ENCODE assay signal across 8 cellular contexts in the genomic region with DNA sequence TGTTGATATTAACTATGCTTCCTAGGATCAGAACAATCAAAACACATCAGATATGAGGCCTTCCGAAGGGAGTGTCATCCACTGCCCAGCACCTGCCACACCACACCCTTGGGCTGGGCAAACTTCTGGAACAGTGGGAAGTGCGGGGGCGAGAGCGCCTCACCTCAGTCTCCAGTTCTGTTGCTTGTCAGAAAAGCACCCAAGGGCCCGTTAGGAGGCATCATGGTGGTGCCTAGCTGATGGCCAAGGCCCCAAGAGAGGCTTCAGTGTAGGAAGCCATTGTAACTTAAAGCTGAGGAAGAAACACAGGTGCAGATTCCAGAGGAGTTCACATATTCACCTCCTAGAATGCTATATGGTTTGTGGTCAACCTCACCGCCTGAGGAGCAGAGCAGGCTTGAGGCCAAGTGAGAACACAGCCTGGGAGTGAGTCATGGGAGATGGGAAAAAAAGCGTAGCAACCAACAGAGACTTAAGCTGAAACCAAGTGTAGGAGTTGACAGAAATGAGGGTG.
A peak's percentile ranks its signal among the peaks of the same experiment; 100 is the strongest.
DNase-seq lines count a peak whose midpoint lies in the region; ATAC-seq, FAIRE-seq and TF ChIP-seq lines count a peak whose summit lies in the region.

No MANE protein-coding gene starts in this region.

- no peak overlapping the region for H3K4me3 ChIP-seq in HFF-Myc (replicated peaks; ENCODE audit: low read depth, low read length)

- no peak for FAIRE-seq in frontal cortex (lab: Jason Lieb, UNC)

- TF ChIP-seq CTCF in HFF-Myc (IDR thresholded peaks at IDR 0.05; ENCODE audit: low read depth, low read length, missing control alignments), result no peak

- in situ Hi-C loops in SK-MEL-5 (cut with HindIII; ENCODE audit: low pct_unique_long_range_greater_than_20kb, low sequenced_read_pairs), result no loop called here

- no peak for ATAC-seq in HG03135 (IDR thresholded peaks at IDR 0.05; ENCODE audit: unreplicated experiment)

- DNase-seq in HFF-Myc (ENCODE audit: extremely low read depth, low read depth) (peak; percentile 81), SK-MEL-5 (ENCODE audit: low read depth, low spot score) (peak; percentile 68), fibroblast of gingiva (ENCODE audit: low read depth) (peak; percentile 54), frontal cortex (ENCODE audit: low spot score in 2 of 2) (no peak), C1 segment of cervical spinal cord (lab: John Stamatoyannopoulos, UW) (no peak), CD1c-positive myeloid dendritic cell (ENCODE audit: extremely low spot score) (no peak)
- DNase-seq in stimulated activated CD4-positive, alpha-beta T cell treated with anti-CD3 and anti-CD28 coated beads, Interleukin-2, amount 100 ng/mL, for 24 hours, result peak; percentile 62 to 66

Comparison
In these comparisons a context has a peak if more than half of its experiments do, and no peak if none do; other contexts are left out.
1. DNase-seq: peak in HFF-Myc (single experiment), SK-MEL-5 (single experiment), fibroblast of gingiva (single experiment) and stimulated activated CD4-positive, alpha-beta T cell treated with anti-CD3 and anti-CD28 coated beads, Interleukin-2, amount 100 ng/mL, for 24 hours (2 of 2); none in frontal cortex (0 of 2), C1 segment of cervical spinal cord (0 of 14) and CD1c-positive myeloid dendritic cell (single experiment).